24 cellular contexts compared by ENCODE assay signal in the genomic region with DNA sequence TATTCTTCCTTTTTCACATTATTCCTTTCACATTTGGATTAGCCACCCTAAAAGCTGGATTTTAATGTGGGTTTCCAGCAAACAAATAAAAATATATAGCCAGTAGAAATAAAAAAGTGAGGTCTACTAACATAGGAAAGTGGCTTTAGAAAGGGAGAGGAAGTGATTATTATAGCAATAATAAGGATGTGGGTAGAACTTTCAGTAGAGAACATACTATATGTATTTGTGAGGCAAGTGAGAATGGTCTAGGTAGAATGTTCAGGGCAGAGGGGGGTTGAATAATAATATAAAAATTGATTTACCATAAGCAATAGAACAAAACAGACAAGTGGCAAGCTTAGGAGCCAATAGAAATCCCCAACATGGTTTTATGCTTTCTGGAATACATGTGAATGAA.
A peak's percentile ranks its signal among the peaks of the same experiment; 100 is the strongest.
DNase-seq lines count a peak whose midpoint lies in the region; ATAC-seq and FAIRE-seq lines count a peak whose summit lies in the region.
"Had no signal": no experiment of that assay in that cellular context is flagged by ENCODE, and none has a peak within 500 bp of the region (broad histone marks: within the 10 kb centered on the region; RNA-seq: fewer than 3 reads in every experiment).

No MANE protein-coding gene starts in this region.

- no peak overlapping the region for H3K4me3 ChIP-seq in CD4-positive, CD25-positive, alpha-beta regulatory T cell (ENCODE audit: low read depth, low read length)
- H3K4me3 ChIP-seq: BLaER1, Peyer's patch had no signal

- no peak for ATAC-seq in CD4-positive, CD25-positive, alpha-beta regulatory T cell (ENCODE audit: low read depth in 2 of 2)
- no peak for ATAC-seq in central memory CD8-positive, alpha-beta T cell (replicated peaks; ENCODE audit: extremely low read depth, poor library complexity, severe bottlenecking)
- ATAC-seq: HepG2, T-cell had no signal

- H3K27me3 Mint-ChIP-seq in CD4-positive, CD25-positive, alpha-beta regulatory T cell: no peaks in the 10 kb centered on the region
- no peaks in the 10 kb centered on the region for H3K27me3 Mint-ChIP-seq in central memory CD8-positive, alpha-beta T cell
- H3K27me3 Mint-ChIP-seq: CD4-positive, alpha-beta T cell; T-cell had no signal

- peaks cover 20 to 44% (median 34%) of the 10 kb centered on the region in 4 donors for H3K4me1 Mint-ChIP-seq in CD4-positive, CD25-positive, alpha-beta regulatory T cell
- H3K4me1 Mint-ChIP-seq in central memory CD8-positive, alpha-beta T cell: peaks cover 20% of the 10 kb centered on the region

- DNase-seq in CD4-positive, CD25-positive, alpha-beta regulatory T cell: peak in 1 of 3 donors; percentile 12
- DNase-seq in GM18507 (ENCODE audit: extremely low spot score, insufficient read length, low read depth) (no peak), NOMO-1 treated with DMSO at 0.1 percent for 48 hours (lab: John Stamatoyannopoulos, UW; ENCODE audit: unreplicated experiment) (peak; percentile 35), hypothalamus (lab: John Stamatoyannopoulos, UW) (no peak), NCI-H2107 treated with DMSO at 0.1 percent for 48 hours (lab: John Stamatoyannopoulos, UW; ENCODE audit: unreplicated experiment) (no peak), SHP77 treated with DMSO at 0.1 percent for 48 hours (lab: John Stamatoyannopoulos, UW) (no peak)
- DNase-seq in central memory CD8-positive, alpha-beta T cell (ENCODE audit: low spot score in 2 of 2): no peak
- DNase-seq: CD4-positive, alpha-beta T cell; DMS53; Karpas-422; NCI-H1105 treated with DMSO at 0.1 percent for 48 hours; NCI-H146; NCI-H2029; NCI-H446 treated with DMSO at 0.1 percent for 48 hours; NCI-H526; OCI-M1; Peyer's patch; SK-N-SH; T-cell had no signal

- H3K4me1 ChIP-seq in CD4-positive, CD25-positive, alpha-beta regulatory T cell (ENCODE audit: control insufficient read depth, insufficient read depth, low read length, poor library complexity, severe bottlenecking): peaks cover 3% of the 10 kb centered on the region
- H3K4me1 ChIP-seq: BLaER1, Peyer's patch had no signal

- H3K36me3 ChIP-seq in CD4-positive, CD25-positive, alpha-beta regulatory T cell (ENCODE audit: control insufficient read depth, insufficient read depth, low read length): peaks cover 11% of the 10 kb centered on the region
- H3K36me3 ChIP-seq: BLaER1, Peyer's patch had no signal

- H3K36me3 Mint-ChIP-seq in CD4-positive, CD25-positive, alpha-beta regulatory T cell: peaks cover 21% of the 10 kb centered on the region
- peaks cover 6% of the 10 kb centered on the region for H3K36me3 Mint-ChIP-seq in central memory CD8-positive, alpha-beta T cell (ENCODE audit: insufficient read depth)

- H3K27me3 ChIP-seq in CD4-positive, CD25-positive, alpha-beta regulatory T cell (ENCODE audit: control insufficient read depth, insufficient read depth, low read length): no peaks in the 10 kb centered on the region
- H3K27me3 ChIP-seq: BLaER1, Peyer's patch had no signal

- H3K9me3 ChIP-seq in CD4-positive, CD25-positive, alpha-beta regulatory T cell (ENCODE audit: control insufficient read depth in 2 of 2, low read length in 2 of 2): no peaks in the 10 kb centered on the region
- H3K9me3 ChIP-seq: BLaER1, Peyer's patch, SK-N-SH had no signal

- H3K9me3 Mint-ChIP-seq in CD4-positive, CD25-positive, alpha-beta regulatory T cell: no peaks in the 10 kb centered on the region
- no peaks in the 10 kb centered on the region for H3K9me3 Mint-ChIP-seq in central memory CD8-positive, alpha-beta T cell
- H3K9me3 Mint-ChIP-seq: CD4-positive, alpha-beta T cell; T-cell had no signal

- FAIRE-seq in GM18507 (lab: Jason Lieb, UNC): peak; percentile 12
- FAIRE-seq: A204.1, D721Med, GM19239, HepG2 had no signal

- H3K27ac Mint-ChIP-seq in CD4-positive, CD25-positive, alpha-beta regulatory T cell: peak overlapping the region in 2 of 3 donors; percentile 7 to 33
- H3K27ac Mint-ChIP-seq in central memory CD8-positive, alpha-beta T cell (ENCODE audit: low read depth): peak overlapping the region; percentile 56
- H3K27ac Mint-ChIP-seq: CD4-positive, alpha-beta T cell; T-cell had no signal

- H3K4me3 Mint-ChIP-seq in CD4-positive, CD25-positive, alpha-beta regulatory T cell: no peak overlapping the region
- H3K4me3 Mint-ChIP-seq in central memory CD8-positive, alpha-beta T cell: no peak overlapping the region
- H3K4me3 Mint-ChIP-seq: CD4-positive, alpha-beta T cell; T-cell had no signal

- H3K27ac ChIP-seq in CD4-positive, CD25-positive, alpha-beta regulatory T cell (ENCODE audit: insufficient read depth, low read length, poor library complexity, severe bottlenecking): no peak overlapping the region
- H3K27ac ChIP-seq: BLaER1, Peyer's patch had no signal
